In genomic region chr20:15482525-15482924, GRCh38 we compare ENCODE assay signal across 21 cellular contexts.
"Had no signal": no experiment of that assay in that cellular context is flagged by ENCODE, and none has a peak within 500 bp of the region (broad histone marks: within the 10 kb centered on the region; RNA-seq: fewer than 3 reads in every experiment).

No MANE protein-coding gene starts in this region.

- ATAC-seq: activated naive CD4-positive, alpha-beta T cell treated with anti-CD3 and anti-CD28 coated beads, Interleukin-2, amount 50 U/mL, for 72 hours; activated T-cell treated with anti-CD3 and anti-CD28 coated beads, Interleukin-2, amount 50 U/mL, for 72 hours; gastrocnemius medialis; left lung; pancreas; right lobe of liver; stimulated activated memory B cell treated with anti-CD40 and anti-IgM and Interleukin-4, amounts not matched to agents 10 μg/mL and 1 μg/mL and 100 μg/mL, for 72 hours had no signal

- H3K27ac Mint-ChIP-seq: activated naive CD4-positive, alpha-beta T cell treated with anti-CD3 and anti-CD28 coated beads, Interleukin-2, amount 50 U/mL, for 72 hours; activated T-cell treated with anti-CD3 and anti-CD28 coated beads, Interleukin-2, amount 50 U/mL, for 72 hours; dendritic cell treated with granulocyte-macrophage colony-stimulating factor and Interleukin-4, amounts not matched to agents 40 ng/mL and 50 ng/mL, for 4 days; naive B cell; stimulated activated memory B cell treated with anti-CD40 and anti-IgM and Interleukin-4, amounts not matched to agents 10 μg/mL and 1 μg/mL and 100 μg/mL, for 72 hours; type B pancreatic cell had no signal

- H3K27me3 ChIP-seq: adrenal gland, gastrocnemius medialis, left lung, pancreas, right lobe of liver, testis had no signal

- H3K4me1 Mint-ChIP-seq: naive B cell; stimulated activated memory B cell treated with anti-CD40 and anti-IgM and Interleukin-4, amounts not matched to agents 10 μg/mL and 1 μg/mL and 100 μg/mL, for 72 hours had no signal

- H3K9me3 ChIP-seq: adrenal gland, gastrocnemius medialis, left lung, pancreas, right lobe of liver, testis had no signal

- H3K36me3 ChIP-seq: adrenal gland, gastrocnemius medialis, left lung, pancreas, right lobe of liver had no signal

- DNase-seq: activated CD4-positive, alpha-beta T cell treated with anti-CD3 and anti-CD28 coated beads, Interleukin-2, amount 50 U/mL, for 1 hour; activated CD4-positive, CD25-positive, alpha-beta regulatory T cell treated with anti-CD3 and anti-CD28 coated beads, Interleukin-2, amount 50 U/mL, for 72 hours; activated gamma-delta T cell; activated T-cell treated with anti-CD3 and anti-CD28 coated beads, Interleukin-2, amount 50 U/mL, for 72 hours; adrenal gland; effector memory CD4-positive, alpha-beta T cell; gastrocnemius medialis; head of caudate nucleus; left lung; naive B cell; pancreas; right lobe of liver; stimulated activated CD4-positive, alpha-beta T cell treated with anti-CD3 and anti-CD28 coated beads, Interleukin-4, amount 100 ng/mL, for 24 hours; T-helper 1 cell; testis had no signal

- H3K4me1 ChIP-seq: adrenal gland, gastrocnemius medialis, left lung, pancreas, right lobe of liver, testis had no signal

- H3K4me3 ChIP-seq: adrenal gland, gastrocnemius medialis, left lung, pancreas, right lobe of liver, smooth muscle cell, testis had no signal

- H3K36me3 Mint-ChIP-seq: naive B cell; stimulated activated memory B cell treated with anti-CD40 and anti-IgM and Interleukin-4, amounts not matched to agents 10 μg/mL and 1 μg/mL and 100 μg/mL, for 72 hours; type B pancreatic cell had no signal

- H3K4me2 ChIP-seq: smooth muscle cell had no signal

- H3K27me3 Mint-ChIP-seq: dendritic cell treated with granulocyte-macrophage colony-stimulating factor and Interleukin-4, amounts not matched to agents 40 ng/mL and 50 ng/mL, for 4 days had no signal

- H3K4me3 Mint-ChIP-seq: activated T-cell treated with anti-CD3 and anti-CD28 coated beads, Interleukin-2, amount 50 U/mL, for 72 hours; dendritic cell treated with granulocyte-macrophage colony-stimulating factor and Interleukin-4, amounts not matched to agents 40 ng/mL and 50 ng/mL, for 4 days; naive B cell; stimulated activated memory B cell treated with anti-CD40 and anti-IgM and Interleukin-4, amounts not matched to agents 10 μg/mL and 1 μg/mL and 100 μg/mL, for 72 hours; type B pancreatic cell had no signal

- H3K27ac ChIP-seq: adrenal gland, epithelial cell of prostate, gastrocnemius medialis, left lung, pancreas, right lobe of liver, testis had no signal
